In genomic region chr11:9362393-9362863, GRCh38 we compare ENCODE assay signal across 9 cellular contexts. TPM values are rescaled to one million over a fixed set of nuclear protein-coding genes. Genes with fewer than 3 reads are reported as not detected.
DNase-seq lines count a peak whose midpoint lies in the region; ATAC-seq and TF ChIP-seq lines count a peak whose summit lies in the region.
"Had no signal": no experiment of that assay in that cellular context is flagged by ENCODE, and none has a peak within 500 bp of the region (broad histone marks: within the 10 kb centered on the region; RNA-seq: fewer than 3 reads in every experiment).

No MANE protein-coding gene starts in this region.

- no peaks in the 10 kb centered on the region for H3K79me2 ChIP-seq in GM23338 (replicated peaks; ENCODE audit: insufficient read depth)

- peaks cover 18% of the 10 kb centered on the region for H3K4me1 ChIP-seq in GM23338 (ENCODE audit: insufficient read depth)
- peaks cover 36% of the 10 kb centered on the region for H3K4me1 ChIP-seq in foreskin keratinocyte

- H3K27ac ChIP-seq in GM23338 (ENCODE audit: low read depth) (peak overlapping the region; percentile 100), SK-N-MC (peak overlapping the region; percentile 99), foreskin keratinocyte (peak overlapping the region; percentile 90), coronary artery (peak overlapping the region in 1 of 2 donors; percentile 99)

- H3K4me3 ChIP-seq in GM23338 (no peak overlapping the region), SK-N-MC (no peak overlapping the region), coronary artery (no peak overlapping the region)

- TF ChIP-seq CTCF in GM23338 (conservative IDR thresholded peaks at IDR 0.05; ENCODE audit: low read depth in 2 of 2) = peak in 1 of 2 experiments; percentile 29; a peak in 1 of 4 replicates
- TF ChIP-seq CTCF in foreskin keratinocyte (conservative IDR thresholded peaks at IDR 0.05) = no peak
- TF ChIP-seq CTCF in coronary artery (IDR thresholded peaks at IDR 0.05) = no peak

- no peaks in the 10 kb centered on the region for H3K36me3 Mint-ChIP-seq in GM23338 (ENCODE audit: low read depth)

- no peaks in the 10 kb centered on the region for H3K9me3 Mint-ChIP-seq in GM23338
- H3K9me3 Mint-ChIP-seq: activated T-helper 1 cell treated with anti-CD3 and anti-CD28 coated beads, Interleukin-12 subunit alpha, Interleukin-12 subunit beta, Interleukin-2, Interleukin-4 antibody, amounts not matched to agents 30 ng/mL and 10 ng/mL and 1 ng/mL, durations not matched to agents 14 hours and 24 hours and 36 hours had no signal

- peaks cover 13% of the 10 kb centered on the region for H3F3A ChIP-seq in GM23338 (replicated peaks; ENCODE audit: low read depth)

- H3K9ac ChIP-seq in SK-N-MC (ENCODE audit: insufficient read length) = peak overlapping the region; percentile 24

- H3K36me3 ChIP-seq in GM23338 (ENCODE audit: insufficient read depth) (no peaks in the 10 kb centered on the region), SK-N-MC (ENCODE audit: insufficient read depth, low read length) (no peaks in the 10 kb centered on the region)

- H3K4me3 Mint-ChIP-seq in GM23338 = no peak overlapping the region

- peak overlapping the region; percentile 48; the same call in 1 of the 2 replicates for H2AFZ ChIP-seq in GM23338

- H3K27me3 ChIP-seq in GM23338 (ENCODE audit: insufficient read depth) (no peaks in the 10 kb centered on the region), foreskin keratinocyte (no peaks in the 10 kb centered on the region)

- H4K20me1 ChIP-seq in GM23338 (replicated peaks; ENCODE audit: insufficient read depth) = no peaks in the 10 kb centered on the region

- DNase-seq in GM23338 (ENCODE audit: low spot score) = peak; percentile 23
- no peak for DNase-seq in SK-N-MC (ENCODE audit: low read depth, low spot score)
- DNase-seq in foreskin keratinocyte = no peak
- DNase-seq in retina = peak; percentile 20
- DNase-seq in coronary artery (ENCODE audit: low spot score) = no peak
- DNase-seq in AG08396 (ENCODE audit: low spot score) = no peak
- no peak for DNase-seq in dedifferentiated amniotic fluid mesenchymal stem cell (ENCODE audit: extremely low spot score)

- 0 out of 2 replicates have a peak overlapping the region, but pooled peaks have one; percentile 17 for H3K4me2 ChIP-seq in GM23338

- peaks cover 12% of the 10 kb centered on the region for H3K27me3 Mint-ChIP-seq in GM23338 (ENCODE audit: insufficient read depth, low read depth, poor library complexity)

- no peaks in the 10 kb centered on the region for H3K9me2 ChIP-seq in GM23338 (ENCODE audit: insufficient read depth)

- ATAC-seq in GM23338 (peak; percentile 5; the same call in 2 of the 3 replicates), foreskin keratinocyte (no peak), GM21360 (IDR thresholded peaks at IDR 0.05; ENCODE audit: unreplicated experiment) (no peak)

- no peaks in the 10 kb centered on the region for H3K9me3 ChIP-seq in SK-N-MC (ENCODE audit: low read depth, low read length)

- peak overlapping the region; percentile 100 for H3K27ac Mint-ChIP-seq in GM23338

- H3K4me1 Mint-ChIP-seq in GM23338 = peaks cover 29% of the 10 kb centered on the region

TF ChIP-seq in GM23338, 12 proteins besides CTCF, POLR2A, EP300 and RAD21 (continues in another document):
- no peak for TF ChIP-seq ZNF462 (CRISPR knock-in tag; IDR thresholded peaks at IDR 0.05)
- TF ChIP-seq POLR2AphosphoS5 (IDR thresholded peaks at IDR 0.05; ENCODE audit: low read depth) = no peak
- TF ChIP-seq EZH2phosphoT487 (IDR thresholded peaks at IDR 0.05; ENCODE audit: unreplicated experiment) = no peak
- TF ChIP-seq CREB1 (CRISPR knock-in tag; IDR thresholded peaks at IDR 0.05; ENCODE audit: low read depth) = no peak
- no peak for TF ChIP-seq ETS1 (IDR thresholded peaks at IDR 0.05)
- TF ChIP-seq NANOG (IDR thresholded peaks at IDR 0.05; ENCODE audit: borderline replicate concordance) = no peak

RNA-seq across cellular contexts. Expression of gene IPO7, which starts 22.0 kb away (rescaled TPM):
- total RNA-seq in GM23338 (2014; rRNA removed; shearing (Covaris generic)) = 271 and 328 TPM in 2 replicates
- polyA plus RNA-seq in GM23338 (2016; fragmentation: Nextera tagmentation; extraction: Ambion mirVana) (56.1 TPM in 2 replicates), foreskin keratinocyte (28.7 and 35.1 TPM in 2 replicates)
- total RNA-seq in foreskin keratinocyte = 124 and 127 TPM in 2 replicates

RNA-seq across cellular contexts. Expression of gene TMEM41B, which starts 48.0 kb away (rescaled TPM):
- total RNA-seq in GM23338 (2014; rRNA removed; shearing (Covaris generic)) = 53.8 and 75.9 TPM in 2 replicates
- polyA plus RNA-seq in GM23338 (2016; fragmentation: Nextera tagmentation; extraction: Ambion mirVana) (31.8 and 34.4 TPM in 2 replicates), foreskin keratinocyte (28.6 and 31.9 TPM in 2 replicates)
- total RNA-seq in foreskin keratinocyte = 58.4 and 71.7 TPM in 2 replicates

Comparison
In these comparisons a context has a peak if more than half of its experiments do, and no peak if none do; other contexts are left out.
1. DNase-seq: peak in GM23338 (single experiment) and retina (single experiment); none in SK-N-MC (single experiment), foreskin keratinocyte (0 of 2), coronary artery (single experiment), AG08396 (single experiment) and dedifferentiated amniotic fluid mesenchymal stem cell (single experiment).